Comparison of ENCODE assay signal across 8 cellular contexts in genomic region chr7:38369816-38370493, GRCh38.
DNase-seq lines count a peak whose midpoint lies in the region; ATAC-seq and TF ChIP-seq lines count a peak whose summit lies in the region.

No MANE protein-coding gene starts in this region.

- peak overlapping the region; percentile 4 for H3K4me3 Mint-ChIP-seq in progenitor cell of endocrine pancreas (ENCODE audit: low read depth)

- H3K27me3 ChIP-seq in HAP-1 (ENCODE audit: low read depth) (no peaks in the 10 kb centered on the region), uterus (no peaks in the 10 kb centered on the region)

- H3K27ac ChIP-seq in uterus, result no peak overlapping the region

- intact Hi-C loops in Right ventricle myocardium inferior (cut with DNase I) (loop anchor here (5.0 kb wide), 1 partner anchor 263 kb away; no protein-coding TSS in a partner anchor), uterus (cut with DNase I; ENCODE audit: low total_unique reads) (no loop called here)

- H3K4me1 ChIP-seq in HAP-1 (no peaks in the 10 kb centered on the region), uterus (no peaks in the 10 kb centered on the region)

- TF ChIP-seq POLR2A in uterus (IDR thresholded peaks at IDR 0.05), result no peak

- H3K9me3 ChIP-seq in HAP-1, result no peaks in the 10 kb centered on the region
- H3K9me3 ChIP-seq in uterus, result no peaks in the 10 kb centered on the region

- peak; percentile 84 for DNase-seq in GM03348 (ENCODE audit: low spot score)
- peak; percentile 79 to 95 for DNase-seq in HAP-1 (ENCODE audit: low spot score in 2 of 2)
- DNase-seq in M059J (ENCODE audit: low read depth), result peak; percentile 80
- DNase-seq in SK-N-DZ (ENCODE audit: low spot score), result peak; percentile 71
- DNase-seq in activated naive CD4-positive, alpha-beta T cell treated with anti-CD3 and anti-CD28 coated beads, Interleukin-2, amount 50 U/mL, for 16 hours, result peak; percentile 75
- peak; percentile 93 for DNase-seq in Right ventricle myocardium inferior (ENCODE audit: missing footprints)
- peak; percentile 84 for DNase-seq in progenitor cell of endocrine pancreas (ENCODE audit: low spot score, unreplicated experiment)
- peak; percentile 66 to 78 for DNase-seq in uterus

- H3K9me3 Mint-ChIP-seq in progenitor cell of endocrine pancreas (ENCODE audit: low read depth), result no peaks in the 10 kb centered on the region

- peak; percentile 96 for TF ChIP-seq CTCF in progenitor cell of endocrine pancreas (IDR thresholded peaks at IDR 0.05; ENCODE audit: unreplicated experiment)
- TF ChIP-seq CTCF in uterus (IDR thresholded peaks at IDR 0.05), result peak; percentile 55 to 60 (median 58)

- in situ Hi-C loops in HAP-1 (cut with MboI; ENCODE audit: low sequenced_read_pairs), result loop anchor here (25.0 kb wide), 1 partner anchor 458 kb away; the partner anchor contains the start of genes EPDR1 and SFRP4

- no peaks in the 10 kb centered on the region for H3K27me3 Mint-ChIP-seq in progenitor cell of endocrine pancreas

- no peaks in the 10 kb centered on the region for H3K36me3 Mint-ChIP-seq in progenitor cell of endocrine pancreas (ENCODE audit: insufficient read depth)

- ATAC-seq in Right ventricle myocardium inferior, result peak; percentile 91

- no peak overlapping the region for H3K27ac Mint-ChIP-seq in progenitor cell of endocrine pancreas

- peaks cover 1% of the 10 kb centered on the region for H3K4me1 Mint-ChIP-seq in progenitor cell of endocrine pancreas (ENCODE audit: low read depth)

- no peak overlapping the region for H3K4me3 ChIP-seq in HAP-1
- H3K4me3 ChIP-seq in uterus, result no peak overlapping the region

- H3K36me3 ChIP-seq in HAP-1 (replicated peaks) (no peaks in the 10 kb centered on the region), uterus (no peaks in the 10 kb centered on the region)
